Comparison of ENCODE assay signal across 14 cellular contexts in the genomic region with DNA sequence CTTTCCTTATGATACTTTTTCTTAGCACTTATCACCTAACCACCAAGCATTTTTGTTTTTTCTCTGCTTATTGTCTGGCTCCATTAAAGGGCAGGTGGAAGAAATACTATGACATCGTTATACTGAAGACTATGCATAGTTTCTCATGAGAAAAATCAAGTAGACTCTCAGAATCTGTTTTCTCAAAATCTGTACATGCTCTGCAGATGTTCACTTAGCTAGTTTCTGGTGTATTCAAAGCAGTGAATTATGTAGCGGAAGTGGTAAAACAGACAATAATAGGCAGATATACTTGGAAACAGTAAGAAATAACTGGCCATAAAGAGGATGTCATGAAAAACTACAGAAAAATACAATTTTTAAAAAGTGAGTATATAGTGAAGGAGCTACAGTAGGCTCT.
DNase-seq lines count a peak whose midpoint lies in the region; ATAC-seq lines count a peak whose summit lies in the region.
"Had no signal": no experiment of that assay in that cellular context is flagged by ENCODE, and none has a peak within 500 bp of the region (broad histone marks: within the 10 kb centered on the region; RNA-seq: fewer than 3 reads in every experiment).

No MANE protein-coding gene starts in this region.

- no peaks in the 10 kb centered on the region for H3K27me3 ChIP-seq in ACC112 (ENCODE audit: insufficient read depth, low read length)
- H3K27me3 ChIP-seq in naive thymus-derived CD4-positive, alpha-beta T cell (ENCODE audit: control insufficient read depth in 2 of 2, insufficient read depth in 2 of 2, low read length in 2 of 2): no peaks in the 10 kb centered on the region

- intact Hi-C loops in naive thymus-derived CD4-positive, alpha-beta T cell (cut with micrococcal nuclease): loop anchor here (5.0 to 10.0 kb wide), 2 partner anchors 424 to 1152 kb away; a partner anchor contains a TSS
- intact Hi-C loops in activated T-helper 1 cell treated with anti-CD3 and anti-CD28 coated beads, Interleukin-12 subunit alpha, Interleukin-12 subunit beta, Interleukin-2, Interleukin-4 antibody, amounts not matched to agents 30 ng/mL and 10 ng/mL and 1 ng/mL, durations not matched to agents 14 hours and 24 hours and 36 hours (cut with micrococcal nuclease): no loop called here

- H3K36me3 ChIP-seq in ACC112 (ENCODE audit: insufficient read depth, low read length): no peaks in the 10 kb centered on the region
- peaks cover 0 to 7% (median 5%) of the 10 kb centered on the region in 3 experiments for H3K36me3 ChIP-seq in naive thymus-derived CD4-positive, alpha-beta T cell (ENCODE audit: control insufficient read depth in 2 of 3, insufficient read depth in 3 of 3, low read length in 3 of 3)

- H3K79me2 ChIP-seq in ACC112 (ENCODE audit: control insufficient read depth, insufficient read depth, low read length, unreplicated experiment): no peaks in the 10 kb centered on the region

- H3K27ac ChIP-seq in ACC112 (ENCODE audit: low read depth, low read length): peak overlapping the region; percentile 74
- no peak overlapping the region for H3K27ac ChIP-seq in naive thymus-derived CD4-positive, alpha-beta T cell (ENCODE audit: low read depth, low read length)
- H3K27ac ChIP-seq: epithelial cell of prostate had no signal

- POLR2A ChIA-PET in naive thymus-derived CD4-positive, alpha-beta T cell (lab: Charles Lee): interaction anchor here (6.5 kb wide), 1 partner anchor 146 kb away, joined by 25 read pairs; a partner anchor contains a TSS

- no peaks in the 10 kb centered on the region for H3K36me3 Mint-ChIP-seq in T-helper 17 cell (ENCODE audit: low read depth)
- H3K36me3 Mint-ChIP-seq in naive thymus-derived CD4-positive, alpha-beta T cell: peaks cover 0 to 11% (median 5%) of the 10 kb centered on the region in 5 donors
- H3K36me3 Mint-ChIP-seq in activated T-helper 1 cell treated with anti-CD3 and anti-CD28 coated beads, Interleukin-12 subunit alpha, Interleukin-12 subunit beta, Interleukin-2, Interleukin-4 antibody, amounts not matched to agents 30 ng/mL and 10 ng/mL and 1 ng/mL, durations not matched to agents 14 hours and 24 hours and 36 hours (ENCODE audit: low read depth): peaks cover 32% of the 10 kb centered on the region
- H3K36me3 Mint-ChIP-seq: brain had no signal

- H3K9me3 Mint-ChIP-seq in naive thymus-derived CD4-positive, alpha-beta T cell: no peaks in the 10 kb centered on the region
- no peaks in the 10 kb centered on the region for H3K9me3 Mint-ChIP-seq in activated T-helper 1 cell treated with anti-CD3 and anti-CD28 coated beads, Interleukin-12 subunit alpha, Interleukin-12 subunit beta, Interleukin-2, Interleukin-4 antibody, amounts not matched to agents 30 ng/mL and 10 ng/mL and 1 ng/mL, durations not matched to agents 14 hours and 24 hours and 36 hours
- H3K9me3 Mint-ChIP-seq: activated CD4-positive, alpha-beta memory T cell treated with anti-CD3 and anti-CD28 coated beads, Interleukin-2, amount 10 ng/mL, durations not matched to agents 7 days and 5 days; brain had no signal

- H3K4me3 Mint-ChIP-seq in T-helper 17 cell: no peak overlapping the region
- no peak overlapping the region for H3K4me3 Mint-ChIP-seq in naive thymus-derived CD4-positive, alpha-beta T cell
- no peak overlapping the region for H3K4me3 Mint-ChIP-seq in activated T-helper 1 cell treated with anti-CD3 and anti-CD28 coated beads, Interleukin-12 subunit alpha, Interleukin-12 subunit beta, Interleukin-2, Interleukin-4 antibody, amounts not matched to agents 30 ng/mL and 10 ng/mL and 1 ng/mL, durations not matched to agents 14 hours and 24 hours and 36 hours
- H3K4me3 Mint-ChIP-seq: activated CD4-positive, alpha-beta memory T cell treated with anti-CD3 and anti-CD28 coated beads, Interleukin-2, amount 10 ng/mL, durations not matched to agents 7 days and 5 days had no signal

- H3K4me1 ChIP-seq in ACC112 (ENCODE audit: control insufficient read depth, insufficient read depth, low read length, unreplicated experiment): peaks cover 59% of the 10 kb centered on the region
- peaks cover 12 to 16% of the 10 kb centered on the region in 2 donors for H3K4me1 ChIP-seq in naive thymus-derived CD4-positive, alpha-beta T cell (ENCODE audit: control insufficient read depth in 2 of 2, insufficient read depth in 2 of 2, low read length in 2 of 2)

- peak; percentile 69 for ATAC-seq in GM21360 (IDR thresholded peaks at IDR 0.05; ENCODE audit: unreplicated experiment)
- no peak for ATAC-seq in T-helper 17 cell
- ATAC-seq in naive thymus-derived CD4-positive, alpha-beta T cell: no peak
- ATAC-seq in GM19395 (IDR thresholded peaks at IDR 0.05; ENCODE audit: unreplicated experiment): no peak

- CTCF ChIA-PET in naive thymus-derived CD4-positive, alpha-beta T cell (lab: Charles Lee): interaction anchor here (0.7 to 1.8 kb wide), 4 partner anchors 148 to 1184 kb away, joined by 3 to 4 read pairs (median 3); no protein-coding TSS in a partner anchor

- H3K4me3 ChIP-seq in ACC112 (ENCODE audit: low read depth, low read length): peak overlapping the region; percentile 28
- H3K4me3 ChIP-seq in naive thymus-derived CD4-positive, alpha-beta T cell (ENCODE audit: low read length): no peak overlapping the region

- peaks cover 29% of the 10 kb centered on the region for H3K4me1 Mint-ChIP-seq in T-helper 17 cell
- peaks cover 17 to 41% (median 37%) of the 10 kb centered on the region in 7 donors for H3K4me1 Mint-ChIP-seq in naive thymus-derived CD4-positive, alpha-beta T cell
- peaks cover 24% of the 10 kb centered on the region for H3K4me1 Mint-ChIP-seq in activated T-helper 1 cell treated with anti-CD3 and anti-CD28 coated beads, Interleukin-12 subunit alpha, Interleukin-12 subunit beta, Interleukin-2, Interleukin-4 antibody, amounts not matched to agents 30 ng/mL and 10 ng/mL and 1 ng/mL, durations not matched to agents 14 hours and 24 hours and 36 hours (ENCODE audit: low read depth)

- DNase-seq in T-helper 17 cell (no peak), globus pallidus (ENCODE audit: low spot score) (no peak), NOMO-1 treated with dmso at 0.1 percent for 144 hours (lab: John Stamatoyannopoulos, UW; ENCODE audit: unreplicated experiment) (no peak)
- no peak for DNase-seq in naive thymus-derived CD4-positive, alpha-beta T cell
- no peak for DNase-seq in activated T-helper 1 cell treated with anti-CD3 and anti-CD28 coated beads, Interleukin-12 subunit alpha, Interleukin-12 subunit beta, Interleukin-2, Interleukin-4 antibody, amounts not matched to agents 30 ng/mL and 10 ng/mL and 1 ng/mL, durations not matched to agents 14 hours and 24 hours and 36 hours (ENCODE audit: low spot score)
- DNase-seq: activated CD4-positive, alpha-beta memory T cell treated with anti-CD3 and anti-CD28 coated beads, Interleukin-2, amount 10 ng/mL, durations not matched to agents 7 days and 5 days; GDM1; NCI-H2081 treated with DMSO at 0.1 percent for 48 hours; NCI-H69 had no signal

- no peaks in the 10 kb centered on the region for H3K27me3 Mint-ChIP-seq in T-helper 17 cell
- H3K27me3 Mint-ChIP-seq in naive thymus-derived CD4-positive, alpha-beta T cell: no peaks in the 10 kb centered on the region
- H3K27me3 Mint-ChIP-seq in activated T-helper 1 cell treated with anti-CD3 and anti-CD28 coated beads, Interleukin-12 subunit alpha, Interleukin-12 subunit beta, Interleukin-2, Interleukin-4 antibody, amounts not matched to agents 30 ng/mL and 10 ng/mL and 1 ng/mL, durations not matched to agents 14 hours and 24 hours and 36 hours (ENCODE audit: insufficient read depth): no peaks in the 10 kb centered on the region
- H3K27me3 Mint-ChIP-seq: activated CD4-positive, alpha-beta memory T cell treated with anti-CD3 and anti-CD28 coated beads, Interleukin-2, amount 10 ng/mL, durations not matched to agents 7 days and 5 days; brain had no signal

- H3K27ac Mint-ChIP-seq in T-helper 17 cell: peak overlapping the region; percentile 80
- peak overlapping the region in 7 of 9 donors; percentile 34 to 83 (median 65) for H3K27ac Mint-ChIP-seq in naive thymus-derived CD4-positive, alpha-beta T cell
- H3K27ac Mint-ChIP-seq in activated T-helper 1 cell treated with anti-CD3 and anti-CD28 coated beads, Interleukin-12 subunit alpha, Interleukin-12 subunit beta, Interleukin-2, Interleukin-4 antibody, amounts not matched to agents 30 ng/mL and 10 ng/mL and 1 ng/mL, durations not matched to agents 14 hours and 24 hours and 36 hours: no peak overlapping the region
- H3K27ac Mint-ChIP-seq: activated CD4-positive, alpha-beta memory T cell treated with anti-CD3 and anti-CD28 coated beads, Interleukin-2, amount 10 ng/mL, durations not matched to agents 7 days and 5 days had no signal

- H3K9me3 ChIP-seq in T-helper 17 cell (ENCODE audit: control insufficient read depth, low read length, poor library complexity, severe bottlenecking): no peaks in the 10 kb centered on the region
- no peaks in the 10 kb centered on the region for H3K9me3 ChIP-seq in naive thymus-derived CD4-positive, alpha-beta T cell (ENCODE audit: control insufficient read depth in 2 of 3, low read length in 3 of 3)

- H2AFZ ChIP-seq in ACC112 (ENCODE audit: low read length, unreplicated experiment): no peak overlapping the region
